In genomic region chr7:44636926-44637325, GRCh38 we compare ENCODE assay signal across 1 cellular context.
TF ChIP-seq lines count a peak whose summit lies in the region.

No MANE protein-coding gene starts in this region.

TF ChIP-seq in WTC11, 78 proteins besides CTCF, POLR2A, EP300 and RAD21 (continued from another document):
- TF ChIP-seq AR (CRISPR knock-in tag; IDR thresholded peaks at IDR 0.05) (no peak), ZNF416 (CRISPR knock-in tag; IDR thresholded peaks at IDR 0.05) (no peak), SOX15 (CRISPR knock-in tag; IDR thresholded peaks at IDR 0.05) (no peak), FOXP4 (CRISPR knock-in tag; IDR thresholded peaks at IDR 0.05) (no peak)
